Comparison of ENCODE assay signal across 2 cellular contexts in genomic region chr13:49256841-49257240, GRCh38.
TF ChIP-seq lines count a peak whose summit lies in the region.

No MANE protein-coding gene starts in this region.

TF ChIP-seq in endothelial cell of umbilical vein, 7 proteins besides CTCF, POLR2A, EP300 and RAD21:
- TF ChIP-seq GATA2 (IDR thresholded peaks at IDR 0.05; ENCODE audit: insufficient read depth, insufficient read length, low read depth, low read length) = no peak
- TF ChIP-seq MYC (IDR thresholded peaks at IDR 0.05; ENCODE audit: low read depth, low read length) = no peak
- TF ChIP-seq, protein P1, sequence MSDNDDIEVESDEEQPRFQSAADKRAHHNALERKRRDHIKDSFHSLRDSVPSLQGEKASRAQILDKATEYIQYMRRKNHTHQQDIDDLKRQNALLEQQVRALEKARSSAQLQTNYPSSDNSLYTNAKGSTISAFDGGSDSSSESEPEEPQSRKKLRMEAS (IDR thresholded peaks at IDR 0.05; ENCODE audit: insufficient read depth, insufficient read length) = no peak
- TF ChIP-seq JUN (IDR thresholded peaks at IDR 0.05; ENCODE audit: borderline replicate concordance, insufficient read depth, insufficient read length, low read depth) = no peak
- TF ChIP-seq EZH2 (IDR thresholded peaks at IDR 0.05; ENCODE audit: borderline replicate concordance, low read depth, low read length, severe bottlenecking) = no peak

TF ChIP-seq in HEK293T, 16 proteins besides CTCF, POLR2A, EP300 and RAD21:
- TF ChIP-seq TARDBP (IDR thresholded peaks at IDR 0.05) = no peak
